ENCODE assay signal across 14 cellular contexts in genomic region chr20:6735913-6736845, GRCh38. TPM values are rescaled to one million over a fixed set of nuclear protein-coding genes. Genes with fewer than 3 reads are reported as not detected.
DNase-seq lines count a peak whose midpoint lies in the region; ATAC-seq and TF ChIP-seq lines count a peak whose summit lies in the region.
"Had no signal": no experiment of that assay in that cellular context is flagged by ENCODE, and none has a peak within 500 bp of the region (broad histone marks: within the 10 kb centered on the region; RNA-seq: fewer than 3 reads in every experiment).

No MANE protein-coding gene starts in this region.

- H3K4me1 Mint-ChIP-seq in MCF 10A (ENCODE audit: insufficient read depth, unreplicated experiment) = no peaks in the 10 kb centered on the region
- H3K4me1 Mint-ChIP-seq: activated naive CD8-positive, alpha-beta T cell treated with anti-CD3 and anti-CD28 coated beads, Interleukin-2, amount 10 ng/mL, durations not matched to agents 7 days and 5 days had no signal

- H3K9me3 Mint-ChIP-seq in MCF 10A (ENCODE audit: unreplicated experiment) = peaks cover 7% of the 10 kb centered on the region
- H3K9me3 Mint-ChIP-seq: activated naive CD8-positive, alpha-beta T cell treated with anti-CD3 and anti-CD28 coated beads, Interleukin-2, amount 10 ng/mL, durations not matched to agents 7 days and 5 days; natural killer cell treated with Interleukin-12 subunit alpha and Interleukin-12 subunit beta and Interleukin-15 and Interleukin-18, amount 100 ng/mL, for 72 hours had no signal

- H3K27ac ChIP-seq in mammary epithelial cell (ENCODE audit: insufficient read depth, low read depth, low read length) = no peak overlapping the region
- H3K27ac ChIP-seq in upper lobe of right lung = peak overlapping the region; percentile 69

- WGBS in mammary epithelial cell (ENCODE audit: low coverage, missing lambda C conversion rate) = 53% methylated on average over 8 of the region's 8 CpGs

- peak overlapping the region; percentile 53 for H2AFZ ChIP-seq in mammary epithelial cell (ENCODE audit: low read depth, low read length)

- H3K4me3 Mint-ChIP-seq in MCF 10A (ENCODE audit: unreplicated experiment) = no peak overlapping the region
- H3K4me3 Mint-ChIP-seq: activated naive CD8-positive, alpha-beta T cell treated with anti-CD3 and anti-CD28 coated beads, Interleukin-2, amount 10 ng/mL, durations not matched to agents 7 days and 5 days; natural killer cell treated with Interleukin-12 subunit alpha and Interleukin-12 subunit beta and Interleukin-15 and Interleukin-18, amount 100 ng/mL, for 72 hours had no signal

- in situ Hi-C loops in mammary epithelial cell (cut with MboI; ENCODE audit: low sequenced_read_pairs in 2 of 2) = no loop called here

- dilution Hi-C loops in mammary epithelial cell (cut with HindIII; ENCODE audit: low sequenced_read_pairs) = no loop called here

- no peak overlapping the region for H3K4me2 ChIP-seq in mammary epithelial cell (ENCODE audit: insufficient read depth, low read depth, low read length)

- no peaks in the 10 kb centered on the region for H4K20me1 ChIP-seq in mammary epithelial cell (ENCODE audit: insufficient read depth, low read length)

- BruUV-seq in mammary epithelial cell (replicated peaks; lab: Mats Ljungman, UMichigan) (no TSS peak), MCF 10A (replicated peaks; lab: Mats Ljungman, UMichigan) (no TSS peak)

- no peak for TF ChIP-seq CTCF in mammary epithelial cell (conservative IDR thresholded peaks at IDR 0.05 in 1 of 2, IDR thresholded peaks at IDR 0.05 in 1 of 2; ENCODE audit: extremely low read depth in 1 of 2, insufficient read depth in 1 of 2, low read depth in 1 of 2, low read length in 2 of 2)
- no peak for TF ChIP-seq CTCF in MCF 10A (IDR thresholded peaks at IDR 0.05; ENCODE audit: unreplicated experiment)
- no peak for TF ChIP-seq CTCF in upper lobe of right lung (IDR thresholded peaks at IDR 0.05)

- no peaks in the 10 kb centered on the region for H3K9me3 ChIP-seq in mammary epithelial cell (replicated peaks; ENCODE audit: insufficient read depth, low read length)
- no peaks in the 10 kb centered on the region for H3K9me3 ChIP-seq in upper lobe of right lung

- no peaks in the 10 kb centered on the region for H3K36me3 Mint-ChIP-seq in MCF 10A (ENCODE audit: insufficient read depth, unreplicated experiment)
- H3K36me3 Mint-ChIP-seq: activated naive CD8-positive, alpha-beta T cell treated with anti-CD3 and anti-CD28 coated beads, Interleukin-2, amount 10 ng/mL, durations not matched to agents 7 days and 5 days; natural killer cell treated with Interleukin-12 subunit alpha and Interleukin-12 subunit beta and Interleukin-15 and Interleukin-18, amount 100 ng/mL, for 72 hours had no signal

- no peak overlapping the region for H3K9ac ChIP-seq in mammary epithelial cell (ENCODE audit: insufficient read depth, low read length)

- ATAC-seq in upper lobe of right lung (peak; percentile 30), GM19395 (IDR thresholded peaks at IDR 0.05; ENCODE audit: unreplicated experiment) (no peak), GM21825 (IDR thresholded peaks at IDR 0.05; ENCODE audit: unreplicated experiment) (no peak)

- H3K4me3 ChIP-seq in mammary epithelial cell (replicated peaks in 1 of 3; ENCODE audit: insufficient read depth in 1 of 3, low read depth in 2 of 3, low read length in 3 of 3) = no peak overlapping the region
- no peak overlapping the region for H3K4me3 ChIP-seq in upper lobe of right lung

- H3K27me3 ChIP-seq in mammary epithelial cell (ENCODE audit: insufficient read depth, low read length) = no peaks in the 10 kb centered on the region
- no peaks in the 10 kb centered on the region for H3K27me3 ChIP-seq in upper lobe of right lung

- no peaks in the 10 kb centered on the region for H3K4me1 ChIP-seq in mammary epithelial cell (ENCODE audit: insufficient read depth, low read length)
- H3K4me1 ChIP-seq in upper lobe of right lung = peaks cover 8% of the 10 kb centered on the region

- POLR2A ChIA-PET in MCF 10A (lab: Yijun Ruan, JAX) = interaction anchor here (0.9 to 1.6 kb wide), 4 partner anchors 8 to 91 kb away, joined by 3 to 5 read pairs (median 4); no protein-coding TSS in a partner anchor

- DNase-seq in mammary epithelial cell = no peak
- DNase-seq in MCF 10A (ENCODE audit: unreplicated experiment) = no peak
- DNase-seq in inferior parietal cortex (ENCODE audit: extremely low spot score) = peak; percentile 32
- peak; percentile 3 for DNase-seq in occipital lobe (lab: John Stamatoyannopoulos, UW)
- DNase-seq in upper lobe of right lung = no peak
- DNase-seq in DMS153 (lab: John Stamatoyannopoulos, UW) = no peak
- DNase-seq: activated naive CD8-positive, alpha-beta T cell treated with anti-CD3 and anti-CD28 coated beads, Interleukin-2, amount 10 ng/mL, durations not matched to agents 7 days and 5 days; effector CD8-positive, alpha-beta T cell; GOT3; NCI-H226; stimulated activated CD4-positive, alpha-beta T cell treated with anti-CD3 and anti-CD28 coated beads, Interleukin-4, amount 100 ng/mL, for 4 hours had no signal

- no peak overlapping the region for H3K27ac Mint-ChIP-seq in MCF 10A (ENCODE audit: low read depth, unreplicated experiment)
- H3K27ac Mint-ChIP-seq: activated naive CD8-positive, alpha-beta T cell treated with anti-CD3 and anti-CD28 coated beads, Interleukin-2, amount 10 ng/mL, durations not matched to agents 7 days and 5 days; natural killer cell treated with Interleukin-12 subunit alpha and Interleukin-12 subunit beta and Interleukin-15 and Interleukin-18, amount 100 ng/mL, for 72 hours had no signal

- H3K36me3 ChIP-seq in mammary epithelial cell (ENCODE audit: insufficient read depth, low read length) = no peaks in the 10 kb centered on the region
- no peaks in the 10 kb centered on the region for H3K36me3 ChIP-seq in upper lobe of right lung

- no peaks in the 10 kb centered on the region for H3K79me2 ChIP-seq in mammary epithelial cell (ENCODE audit: insufficient read depth, low read length)

- intact Hi-C loops in mammary epithelial cell (cut with micrococcal nuclease) (no loop called here), MCF 10A (cut with micrococcal nuclease) (no loop called here), upper lobe of right lung (cut with DNase I) (no loop called here)

- no peaks in the 10 kb centered on the region for H3K27me3 Mint-ChIP-seq in MCF 10A (ENCODE audit: insufficient read depth, unreplicated experiment)
- H3K27me3 Mint-ChIP-seq: activated naive CD8-positive, alpha-beta T cell treated with anti-CD3 and anti-CD28 coated beads, Interleukin-2, amount 10 ng/mL, durations not matched to agents 7 days and 5 days had no signal

- CTCF ChIA-PET in mammary epithelial cell (lab: Charles Lee; ENCODE audit: low non-redundant PET) (no interaction called here), MCF 10A (lab: Yijun Ruan, JAX) (interaction anchor here (0.5 to 1.6 kb wide), 13 partner anchors 9 to 1120 kb away, joined by 3 to 6 read pairs (median 4); no protein-coding TSS in a partner anchor)

RNA-seq across cellular contexts. Expression of gene BMP2, which starts 31.3 kb away (rescaled TPM):
- 10 to 100 TPM in 1 of 2 donors, 1 to 10 TPM in 1; 2.0 to 11.8 TPM for total RNA-seq in mammary epithelial cell
- 4.3 TPM for polyA plus RNA-seq in mammary epithelial cell
- polyA minus RNA-seq in mammary epithelial cell = 3.7 TPM
- total RNA-seq in MCF 10A (2022) = 6.7 and 7.7 TPM in 2 replicates
- total RNA-seq in occipital lobe = 5.3 TPM
- total RNA-seq in upper lobe of right lung = 22.7 TPM
- total RNA-seq: activated naive CD8-positive, alpha-beta T cell treated with anti-CD3 and anti-CD28 coated beads, Interleukin-2, amount 10 ng/mL, durations not matched to agents 7 days and 5 days had no signal

Comparison
In these comparisons a context has a peak if more than half of its experiments do, and no peak if none do; other contexts are left out.
1. DNase-seq: peak in inferior parietal cortex (single experiment) and occipital lobe (single experiment); none in mammary epithelial cell (single experiment), MCF 10A (single experiment), upper lobe of right lung (single experiment) and DMS153 (single experiment).